In the genomic region with DNA sequence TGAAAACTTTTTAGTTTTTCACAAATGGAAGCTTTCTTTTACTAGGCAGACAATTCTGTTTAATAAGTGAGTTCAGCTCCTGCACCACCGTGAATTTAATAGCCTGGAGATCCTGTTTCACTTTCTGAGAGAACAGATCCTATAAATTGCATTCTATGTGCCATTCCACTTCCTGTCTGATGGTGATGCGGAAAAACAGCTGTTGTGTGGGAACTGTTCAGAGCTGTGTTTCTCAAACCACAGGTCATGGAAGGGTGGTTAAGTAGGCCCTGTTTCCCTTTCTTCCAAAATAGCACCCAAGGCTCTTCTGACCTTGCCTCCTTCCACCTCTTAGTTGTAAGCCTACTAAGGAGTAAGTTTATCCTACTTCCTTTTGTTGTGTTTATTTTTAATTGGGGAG, we compare ENCODE assay signal across 9 cellular contexts.
A peak's percentile ranks its signal among the peaks of the same experiment; 100 is the strongest.
DNase-seq lines count a peak whose midpoint lies in the region; ATAC-seq, FAIRE-seq and TF ChIP-seq lines count a peak whose summit lies in the region.
"Had no signal": no experiment of that assay in that cellular context is flagged by ENCODE, and none has a peak within 500 bp of the region (broad histone marks: within the 10 kb centered on the region; RNA-seq: fewer than 3 reads in every experiment).

No MANE protein-coding gene starts in this region.

- RAD21 ChIA-PET in GM12878 (lab: Charles Lee; ENCODE audit: unreplicated experiment) = interaction anchor here (1.1 to 1.7 kb wide), 2 partner anchors 13 to 828 kb away, joined by 3 to 8 read pairs; no protein-coding TSS in a partner anchor

- H3K27me3 ChIP-seq in GM12878 (replicated peaks in 1 of 2; ENCODE audit: control insufficient read depth in 2 of 2, insufficient read depth in 2 of 2, low read length in 1 of 2) = no peaks in the 10 kb centered on the region

- H3K4me2 ChIP-seq in GM12878 (ENCODE audit: control insufficient read depth, insufficient read depth) = peak overlapping the region; percentile 71; the same call in 1 of the 2 replicates

- TF ChIP-seq CTCF in GM12878 (IDR thresholded peaks at IDR 0.05 in 2 of 3, conservative IDR thresholded peaks at IDR 0.05 in 1 of 3; ENCODE audit: control insufficient read depth in 2 of 3, extremely low read depth in 1 of 3, insufficient read depth in 1 of 3, low read depth in 3 of 3, low read length in 3 of 3) = no peak

- H3K4me1 ChIP-seq in GM12878 (ENCODE audit: control insufficient read depth, insufficient read depth, low read length) = peaks cover 8% of the 10 kb centered on the region

- FAIRE-seq in GM12878 (lab: Jason Lieb, UNC) (no peak), frontal cortex (lab: Jason Lieb, UNC) (no peak)

- H3K4me3 ChIP-seq in GM12878 = peak overlapping the region; percentile 20; the same call in 1 of the 2 replicates

- DNase-seq in CD1c-positive myeloid dendritic cell (ENCODE audit: extremely low spot score) (peak; percentile 29), GM12878 (ENCODE audit: low read depth, low spot score) (peak; percentile 45), pons (ENCODE audit: low spot score) (peak; percentile 73), retina (no peak), frontal cortex (ENCODE audit: low spot score in 2 of 2) (no peak)
- DNase-seq in stimulated activated CD4-positive, alpha-beta T cell treated with anti-CD3 and anti-CD28 coated beads, Interleukin-4, amount 100 ng/mL, for 4 hours = no peak

- H3K9ac ChIP-seq in GM12878 (ENCODE audit: control insufficient read depth, insufficient read depth, low read length) = no peak overlapping the region

- H2AFZ ChIP-seq in GM12878 (ENCODE audit: control insufficient read depth, low read depth, low read length) = peak overlapping the region; percentile 7

- no peak for TF ChIP-seq EP300 in GM12878 (IDR thresholded peaks at IDR 0.05; ENCODE audit: borderline replicate concordance in 1 of 2, control insufficient read depth in 1 of 2, low read depth in 2 of 2, low read length in 2 of 2)

- no peak for TF ChIP-seq POLR2A in GM12878 (IDR thresholded peaks at IDR 0.05; ENCODE audit: low read depth, low read length)

- H3K27ac ChIP-seq in GM12878 (ENCODE audit: control insufficient read depth, insufficient read depth) = 0 out of 2 replicates have a peak overlapping the region, but pooled peaks have one; percentile 11

- SMC1A ChIA-PET in GM12878 (lab: Charles Lee; ENCODE audit: uncharacterized antibody, unreplicated experiment) = interaction anchor here (1.6 to 1.7 kb wide), 3 partner anchors 10 to 828 kb away, joined by 4 to 17 read pairs (median 6); no protein-coding TSS in a partner anchor

- BruUV-seq in GM12878 (replicated peaks; lab: Mats Ljungman, UMichigan) = no TSS peak

- no peaks in the 10 kb centered on the region for H4K20me1 ChIP-seq in GM12878 (ENCODE audit: control insufficient read depth, insufficient read depth)

- intact Hi-C loops in GM12878 (cut with micrococcal nuclease; ENCODE audit: unreplicated experiment) = loop anchor here (5.0 kb wide), 1 partner anchor 255 kb away; no protein-coding TSS in a partner anchor

- H3K79me2 ChIP-seq in GM12878 (ENCODE audit: control insufficient read depth, insufficient read depth, low read length) = no peaks in the 10 kb centered on the region

- POLR2A ChIA-PET in GM12878 (lab: Charles Lee) = no interaction called here

- no peak for TF ChIP-seq RAD21 in GM12878 (IDR thresholded peaks at IDR 0.05; ENCODE audit: insufficient read depth, low read depth, low read length)

- no peaks in the 10 kb centered on the region for H3K36me3 ChIP-seq in GM12878 (ENCODE audit: control insufficient read depth in 2 of 2, insufficient read depth in 2 of 2, low read length in 1 of 2)

- in situ Hi-C loops in GM12878 (cut with MboI) = loop anchor here (10.0 to 25.0 kb wide), 2 partner anchors 822 to 1205 kb away; no protein-coding TSS in a partner anchor

- CTCF ChIA-PET in GM12878 (lab: Yijun Ruan, JAX) = interaction anchor here (1.0 to 5.0 kb wide), 8 partner anchors 11 to 1212 kb away, joined by 3 to 31 read pairs (median 5); no protein-coding TSS in a partner anchor

- H3K9me3 ChIP-seq in GM12878 (replicated peaks; ENCODE audit: control insufficient read depth, insufficient read depth, low read length) = no peaks in the 10 kb centered on the region

- WGBS in GM12878 (ENCODE audit: insufficient coverage, insufficient replicate concordance, low lambda C conversion rate, missing lambda C conversion rate) = 0% methylated on average over 2 of the region's 2 CpGs

- peak; percentile 72 for ATAC-seq in GM19468 (IDR thresholded peaks at IDR 0.05; ENCODE audit: extremely low read depth, unreplicated experiment)
- ATAC-seq in HG03460 (IDR thresholded peaks at IDR 0.05; ENCODE audit: unreplicated experiment) = peak; percentile 72
- peak; percentile 67 for ATAC-seq in GM12878
- ATAC-seq: HCT116 had no signal

TF ChIP-seq in GM12878, 131 proteins besides CTCF, POLR2A, EP300 and RAD21:
- peak; percentile 41 to 65 for TF ChIP-seq IKZF2 (IDR thresholded peaks at IDR 0.05)
- TF ChIP-seq NFIC (IDR thresholded peaks at IDR 0.05; ENCODE audit: low read depth, low read length) = peak; percentile 50; the same call in 1 of the 2 replicates
- peak; percentile 59; the same call in 1 of the 2 replicates for TF ChIP-seq MEF2A (IDR thresholded peaks at IDR 0.05; ENCODE audit: insufficient read depth, low read depth, low read length)
- TF ChIP-seq, protein P1, sequence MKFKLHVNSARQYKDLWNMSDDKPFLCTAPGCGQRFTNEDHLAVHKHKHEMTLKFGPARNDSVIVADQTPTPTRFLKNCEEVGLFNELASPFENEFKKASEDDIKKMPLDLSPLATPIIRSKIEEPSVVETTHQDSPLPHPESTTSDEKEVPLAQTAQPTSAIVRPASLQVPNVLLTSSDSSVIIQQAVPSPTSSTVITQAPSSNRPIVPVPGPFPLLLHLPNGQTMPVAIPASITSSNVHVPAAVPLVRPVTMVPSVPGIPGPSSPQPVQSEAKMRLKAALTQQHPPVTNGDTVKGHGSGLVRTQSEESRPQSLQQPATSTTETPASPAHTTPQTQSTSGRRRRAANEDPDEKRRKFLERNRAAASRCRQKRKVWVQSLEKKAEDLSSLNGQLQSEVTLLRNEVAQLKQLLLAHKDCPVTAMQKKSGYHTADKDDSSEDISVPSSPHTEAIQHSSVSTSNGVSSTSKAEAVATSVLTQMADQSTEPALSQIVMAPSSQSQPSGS (IDR thresholded peaks at IDR 0.05; ENCODE audit: low read length) = peak; percentile 63; the same call in 1 of the 2 replicates
- peak; percentile 56; the same call in 1 of the 2 replicates for TF ChIP-seq TCF12 (IDR thresholded peaks at IDR 0.05; ENCODE audit: low read depth, low read length)
- TF ChIP-seq MYB (IDR thresholded peaks at IDR 0.05; ENCODE audit: borderline replicate concordance, low read depth, low read length) = no peak
- peak; percentile 90 for TF ChIP-seq RUNX3 (IDR thresholded peaks at IDR 0.05; ENCODE audit: low read length)
- TF ChIP-seq ETV6 (conservative IDR thresholded peaks at IDR 0.05 in 1 of 2, IDR thresholded peaks at IDR 0.05 in 1 of 2; ENCODE audit: borderline replicate concordance in 1 of 2, low read depth in 1 of 2) = peak in 1 of 2 experiments; percentile 23; a peak in 1 of 4 replicates
- TF ChIP-seq PAX5 (IDR thresholded peaks at IDR 0.05; ENCODE audit: borderline replicate concordance, low read depth, low read length) = peak; percentile 94
- TF ChIP-seq NR2C1 (IDR thresholded peaks at IDR 0.05) = no peak
- TF ChIP-seq BCL11A (IDR thresholded peaks at IDR 0.05; ENCODE audit: low read depth, low read length) = 0 out of 2 replicates have a peak, but pooled peaks have one; percentile 16
- TF ChIP-seq POU2F2 (IDR thresholded peaks at IDR 0.05; ENCODE audit: borderline replicate concordance, low read depth, low read length) = 0 out of 3 replicates have a peak, but pooled peaks have one; percentile 25
- no peak for TF ChIP-seq PML (IDR thresholded peaks at IDR 0.05; ENCODE audit: low read length)
- peak; percentile 78 for TF ChIP-seq EED (IDR thresholded peaks at IDR 0.05; ENCODE audit: low read depth)
- TF ChIP-seq EZH2 (IDR thresholded peaks at IDR 0.05; ENCODE audit: borderline replicate concordance, control insufficient read depth, low read depth, low read length) = no peak
- TF ChIP-seq NR2C2 (IDR thresholded peaks at IDR 0.05; ENCODE audit: borderline replicate concordance, control insufficient read depth, insufficient read length, low read depth) = no peak
- 0 out of 2 replicates have a peak, but pooled peaks have one; percentile 17 for TF ChIP-seq SPI1 (IDR thresholded peaks at IDR 0.05; ENCODE audit: borderline replicate concordance, insufficient read depth, low read depth, low read length)
- peak; percentile 21; the same call in 1 of the 2 replicates for TF ChIP-seq GABPA (IDR thresholded peaks at IDR 0.05; ENCODE audit: low read depth)

Comparison
In these comparisons a context has a peak if more than half of its experiments do, and no peak if none do; other contexts are left out.
1. DNase-seq: peak in CD1c-positive myeloid dendritic cell (single experiment), GM12878 (single experiment) and pons (single experiment); none in retina (single experiment), stimulated activated CD4-positive, alpha-beta T cell treated with anti-CD3 and anti-CD28 coated beads, Interleukin-4, amount 100 ng/mL, for 4 hours (0 of 2) and frontal cortex (0 of 2).
2. Peak in every context shown above with its lines, with median percentiles within 50 percentile points of each other: ATAC-seq.